1 cellular context compared by ENCODE assay signal in genomic region chr15:66955871-66956585, GRCh38.
TF ChIP-seq lines count a peak whose summit lies in the region.

No MANE protein-coding gene starts in this region.

TF ChIP-seq in SK-N-SH treated with all-trans-retinoic acid at 6 μM for 48 hours, 23 proteins besides CTCF, POLR2A, EP300 and RAD21 (continued from another document):
- TF ChIP-seq POU6F1 (CRISPR knock-in tag; IDR thresholded peaks at IDR 0.05; ENCODE audit: borderline replicate concordance, low read depth) (no peak), ZFP30 (CRISPR knock-in tag; IDR thresholded peaks at IDR 0.05) (no peak), ZNF70 (CRISPR knock-in tag; IDR thresholded peaks at IDR 0.05) (no peak), ZC3H10 (CRISPR knock-in tag; IDR thresholded peaks at IDR 0.05) (no peak)
